Comparison of ENCODE assay signal across 9 cellular contexts in genomic region chr7:76512941-76513816, GRCh38. TPM values are rescaled to one million over a fixed set of nuclear protein-coding genes. Genes with fewer than 3 reads are reported as not detected.
DNase-seq lines count a peak whose midpoint lies in the region; ATAC-seq, FAIRE-seq and TF ChIP-seq lines count a peak whose summit lies in the region.
"Had no signal": no experiment of that assay in that cellular context is flagged by ENCODE, and none has a peak within 500 bp of the region (broad histone marks: within the 10 kb centered on the region; RNA-seq: fewer than 3 reads in every experiment).

No MANE protein-coding gene starts in this region.

- no peaks in the 10 kb centered on the region for H3K9me3 ChIP-seq in A673 (ENCODE audit: low read depth, low read length, poor library complexity, severe bottlenecking)
- no peaks in the 10 kb centered on the region for H3K9me3 ChIP-seq in SK-N-SH
- H3K9me3 ChIP-seq in kidney (ENCODE audit: control insufficient read depth in 1 of 2, low read length in 2 of 2), result no peaks in the 10 kb centered on the region
- H3K9me3 ChIP-seq: suprapubic skin had no signal

- H3K27ac ChIP-seq in A673 (ENCODE audit: low read depth, low read length, poor library complexity, severe bottlenecking) (no peak overlapping the region), SK-N-SH (ENCODE audit: low read depth in 2 of 2, low read length in 1 of 2) (no peak overlapping the region), kidney (ENCODE audit: low read depth in 2 of 2, low read length in 2 of 2) (no peak overlapping the region)
- H3K27ac ChIP-seq: suprapubic skin had no signal

- H3K27me3 ChIP-seq in A673 (replicated peaks; ENCODE audit: insufficient read depth, low read depth, low read length, poor library complexity), result no peaks in the 10 kb centered on the region
- H3K27me3 ChIP-seq in GM06990 (replicated peaks; ENCODE audit: control insufficient read depth, insufficient read depth, low read length), result no peaks in the 10 kb centered on the region
- no peaks in the 10 kb centered on the region for H3K27me3 ChIP-seq in SK-N-SH (ENCODE audit: insufficient read depth)
- H3K27me3 ChIP-seq: suprapubic skin had no signal

- no peaks in the 10 kb centered on the region for H3K9me2 ChIP-seq in SK-N-SH

- WGBS in SK-N-SH (ENCODE audit: low lambda C conversion rate), result 78% methylated on average over 14 of the region's 21 CpGs

- no peak for FAIRE-seq in kidney (lab: Jason Lieb, UNC)

- H3K4me3 ChIP-seq in A673 (ENCODE audit: low read depth, low read length, poor library complexity, severe bottlenecking), result no peak overlapping the region
- H3K4me3 ChIP-seq in GM06990 (replicated peaks; ENCODE audit: low read depth, low read length), result no peak overlapping the region
- H3K4me3 ChIP-seq in SK-N-SH (ENCODE audit: low read depth in 2 of 2, low read length in 1 of 2), result no peak overlapping the region
- no peak overlapping the region for H3K4me3 ChIP-seq in kidney (ENCODE audit: low read length in 2 of 2)
- H3K4me3 ChIP-seq: suprapubic skin had no signal

- H3F3A ChIP-seq in SK-N-SH (replicated peaks; ENCODE audit: insufficient read depth), result no peaks in the 10 kb centered on the region

- no peaks in the 10 kb centered on the region for H3K4me1 ChIP-seq in A673 (ENCODE audit: insufficient read depth, low read length, poor library complexity, severe bottlenecking)
- peaks cover 0 to 10% of the 10 kb centered on the region in 2 experiments; a peak in 1 of 4 replicates for H3K4me1 ChIP-seq in SK-N-SH (ENCODE audit: control insufficient read depth in 1 of 2, insufficient read depth in 2 of 2, low read depth in 1 of 2, low read length in 1 of 2)
- no peaks in the 10 kb centered on the region for H3K4me1 ChIP-seq in kidney (ENCODE audit: control insufficient read depth in 1 of 2, insufficient read depth in 1 of 2, low read depth in 1 of 2, low read length in 2 of 2)

- TF ChIP-seq RAD21 in SK-N-SH (IDR thresholded peaks at IDR 0.05; ENCODE audit: low read length), result peak; percentile 14; the same call in 1 of the 2 replicates

- H3K9ac ChIP-seq in SK-N-SH (no peak overlapping the region), kidney (ENCODE audit: low read length in 2 of 2) (no peak overlapping the region)

- ATAC-seq in GM21723 (IDR thresholded peaks at IDR 0.05; ENCODE audit: unreplicated experiment), result no peak
- no peak for ATAC-seq in HG03196 (IDR thresholded peaks at IDR 0.05; ENCODE audit: unreplicated experiment)
- no peak for ATAC-seq in GM19023 (IDR thresholded peaks at IDR 0.05; ENCODE audit: unreplicated experiment)

- CTCF ChIA-PET in A673 (lab: Charles Lee), result no interaction called here
- CTCF ChIA-PET in SK-N-SH (lab: Yijun Ruan, JAX), result interaction anchor here (0.5 kb wide), 1 partner anchor 8 kb away, joined by 3 read pairs; no protein-coding TSS in a partner anchor

- H2AFZ ChIP-seq in SK-N-SH (ENCODE audit: low read depth), result no peak overlapping the region

- TF ChIP-seq CTCF in A673 (conservative IDR thresholded peaks at IDR 0.05; ENCODE audit: low read depth, low read length), result 0 out of 2 replicates have a peak, but pooled peaks have one; percentile 27
- peak; percentile 24 for TF ChIP-seq CTCF in GM06990 (IDR thresholded peaks at IDR 0.05; ENCODE audit: insufficient read depth, low read length, poor library complexity, severe bottlenecking)
- peak; percentile 58 for TF ChIP-seq CTCF in SK-N-SH (IDR thresholded peaks at IDR 0.05)
- TF ChIP-seq CTCF in kidney (IDR thresholded peaks at IDR 0.05; ENCODE audit: borderline replicate concordance, extremely low read depth, insufficient read depth), result no peak

- intact Hi-C loops in A673 (cut with micrococcal nuclease; ENCODE audit: unreplicated experiment), result no loop called here
- intact Hi-C loops in kidney (cut with DNase I), result no loop called here

- no TSS peak for BruUV-seq in A673 (replicated peaks; lab: Mats Ljungman, UMichigan)

- no peaks in the 10 kb centered on the region for H3K79me2 ChIP-seq in SK-N-SH (ENCODE audit: insufficient read depth)

- H4K20me1 ChIP-seq in SK-N-SH (ENCODE audit: insufficient read depth), result no peaks in the 10 kb centered on the region

- POLR2A ChIA-PET in A673 (lab: Charles Lee; ENCODE audit: low non-redundant PET), result no interaction called here
- POLR2A ChIA-PET in SK-N-SH (lab: Yijun Ruan, JAX), result no interaction called here

- DNase-seq in A673 (ENCODE audit: low spot score) (no peak), GM06990 (ENCODE audit: extremely low read depth, insufficient read length) (no peak), SK-N-SH (peak; percentile 87), kidney (peak; percentile 73), NCI-H1092 (lab: John Stamatoyannopoulos, UW) (no peak)

- H3K36me3 ChIP-seq in A673 (ENCODE audit: insufficient read depth, low read length, poor library complexity, severe bottlenecking) (no peaks in the 10 kb centered on the region), GM06990 (ENCODE audit: control insufficient read depth, insufficient read depth, low read length) (no peaks in the 10 kb centered on the region), SK-N-SH (replicated peaks in 1 of 2; ENCODE audit: control insufficient read depth in 1 of 2, insufficient read depth in 2 of 2, low read length in 1 of 2) (no peaks in the 10 kb centered on the region), kidney (ENCODE audit: control insufficient read depth in 1 of 2, insufficient read depth in 2 of 2, low read length in 2 of 2) (no peaks in the 10 kb centered on the region)
- H3K36me3 ChIP-seq: suprapubic skin had no signal

- H3K4me2 ChIP-seq in SK-N-SH, result no peak overlapping the region

- TF ChIP-seq EP300 in SK-N-SH (IDR thresholded peaks at IDR 0.05; ENCODE audit: borderline replicate concordance in 1 of 2, low read depth in 1 of 2, low read length in 1 of 2), result no peak

TF ChIP-seq in SK-N-SH, 30 proteins besides CTCF, POLR2A, EP300 and RAD21:
- TF ChIP-seq USF2 (IDR thresholded peaks at IDR 0.05; ENCODE audit: borderline replicate concordance, low read depth, low read length), result no peak

RNA-seq across cellular contexts. Expression of gene UPK3B, which starts 2.8 kb away (rescaled TPM):
- 1.4 TPM in 1 of 2 replicates, not detected in the other for total RNA-seq in A673 (2021)
- 0.11 TPM in 1 of 2 replicates, not detected in the other for polyA plus RNA-seq in SK-N-SH (2012; rRNA removed)
- polyA plus RNA-seq in SK-N-SH (2012; cell fraction: cytosol; rRNA removed), result 0.01 TPM in 1 of 2 replicates, not detected in the other
- polyA plus RNA-seq in SK-N-SH (2012; cell fraction: nucleus; rRNA removed), result 0.68 and 0.92 TPM in 2 replicates
- total RNA-seq in kidney, result 1.9 TPM
- 0.15 TPM for polyA plus RNA-seq in kidney (ENCODE audit: insufficient read depth, low read depth, low replicate concordance)

RNA-seq across cellular contexts. Expression of gene SPDYE16, which starts 29.9 kb away (rescaled TPM):
- total RNA-seq in A673 (2021), result 0.13 TPM in 1 of 2 replicates, not detected in the other
- 0.10 TPM in 1 of 2 replicates, not detected in the other for polyA plus RNA-seq in SK-N-SH (2012; rRNA removed)
- polyA plus RNA-seq in SK-N-SH (2012; cell fraction: cytosol; rRNA removed), result 0.03 and 0.05 TPM in 2 replicates
- 0.20 and 0.39 TPM in 2 replicates for polyA plus RNA-seq in SK-N-SH (2012; cell fraction: nucleus; rRNA removed)
- 0.31 TPM for total RNA-seq in kidney
- not detected for polyA plus RNA-seq in kidney (ENCODE audit: insufficient read depth, low read depth, low replicate concordance)

RNA-seq across cellular contexts. Expression of gene DTX2, which starts 51.7 kb away (rescaled TPM):
- total RNA-seq in A673 (2021) (33.8 and 41.9 TPM in 2 replicates), kidney (21.6 TPM)
- polyA plus RNA-seq in SK-N-SH (2012; rRNA removed) (6.7 and 7.6 TPM in 2 replicates), kidney (ENCODE audit: insufficient read depth, low read depth, low replicate concordance) (8.1 TPM)
- polyA plus RNA-seq in SK-N-SH (2012; cell fraction: cytosol; rRNA removed), result 2.6 and 5.4 TPM in 2 replicates
- polyA plus RNA-seq in SK-N-SH (2012; cell fraction: nucleus; rRNA removed), result 24.4 and 27.2 TPM in 2 replicates

Comparison
In these comparisons a context has a peak if more than half of its experiments do, and no peak if none do; other contexts are left out.
1. DNase-seq: peak in SK-N-SH (single experiment) and kidney (single experiment); none in A673 (single experiment), GM06990 (single experiment) and NCI-H1092 (single experiment).